Comparison of ENCODE assay signal across 19 cellular contexts in genomic region chr19:2022289-2022688, GRCh38. TPM values are rescaled to one million over a fixed set of nuclear protein-coding genes. Genes with fewer than 3 reads are reported as not detected.
DNase-seq lines count a peak whose midpoint lies in the region; ATAC-seq and TF ChIP-seq lines count a peak whose summit lies in the region.
"Had no signal": no experiment of that assay in that cellular context is flagged by ENCODE, and none has a peak within 500 bp of the region (broad histone marks: within the 10 kb centered on the region; RNA-seq: fewer than 3 reads in every experiment).

No MANE protein-coding gene starts in this region.

- H3K27me3 Mint-ChIP-seq in T-helper 1 cell treated with Interleukin-12 subunit alpha and Interleukin-12 subunit beta and Interleukin-4 antibody, amounts not matched to agents 30 μg/mL and 1 μg/mL, for 36 hours (ENCODE audit: low read depth) = no peaks in the 10 kb centered on the region
- H3K27me3 Mint-ChIP-seq in activated CD8-positive, alpha-beta T cell treated with anti-CD3 and anti-CD28 coated beads, Interleukin-2, amount 10 ng/mL, durations not matched to agents 7 days and 5 days (ENCODE audit: low read depth) = peaks cover 3% of the 10 kb centered on the region
- no peaks in the 10 kb centered on the region for H3K27me3 Mint-ChIP-seq in activated CD8-positive, alpha-beta T cell treated with anti-CD3 and anti-CD28 coated beads for 36 hours
- H3K27me3 Mint-ChIP-seq in dendritic cell treated with granulocyte-macrophage colony-stimulating factor and Interleukin-4, amounts not matched to agents 40 ng/mL and 50 ng/mL, for 4 days = no peaks in the 10 kb centered on the region
- H3K27me3 Mint-ChIP-seq: B cell had no signal

- TF ChIP-seq CTCF in activated CD8-positive, alpha-beta T cell treated with anti-CD3 and anti-CD28 coated beads for 36 hours (IDR thresholded peaks at IDR 0.05) = no peak
- no peak for TF ChIP-seq CTCF in HEK293 (tag by site-specific recombination; IDR thresholded peaks at IDR 0.05)

- H3K9me3 ChIP-seq in HEK293 (ENCODE audit: control insufficient read depth, insufficient read depth, low read depth, low read length) = no peaks in the 10 kb centered on the region

- H3K27ac ChIP-seq in HEK293 (ENCODE audit: extremely low read depth, low read depth, low read length) = no peak overlapping the region
- H3K27ac ChIP-seq: 22Rv1, BLaER1, C4-2B, GM23248 had no signal

- ATAC-seq in activated CD8-positive, alpha-beta T cell treated with anti-CD3 and anti-CD28 coated beads, Interleukin-2, amount 10 ng/mL, durations not matched to agents 7 days and 5 days = no peak
- ATAC-seq in activated CD8-positive, alpha-beta T cell treated with anti-CD3 and anti-CD28 coated beads for 36 hours = no peak
- ATAC-seq: CD8-positive, alpha-beta T cell had no signal

- H3K36me3 Mint-ChIP-seq in T-helper 1 cell treated with Interleukin-12 subunit alpha and Interleukin-12 subunit beta and Interleukin-4 antibody, amounts not matched to agents 30 μg/mL and 1 μg/mL, for 36 hours (ENCODE audit: low read depth) = no peaks in the 10 kb centered on the region
- no peaks in the 10 kb centered on the region for H3K36me3 Mint-ChIP-seq in activated CD8-positive, alpha-beta T cell treated with anti-CD3 and anti-CD28 coated beads, Interleukin-2, amount 10 ng/mL, durations not matched to agents 7 days and 5 days (ENCODE audit: low read depth)
- peaks cover 1% of the 10 kb centered on the region for H3K36me3 Mint-ChIP-seq in activated CD8-positive, alpha-beta T cell treated with anti-CD3 and anti-CD28 coated beads for 36 hours (ENCODE audit: low read depth)
- peaks cover 7% of the 10 kb centered on the region for H3K36me3 Mint-ChIP-seq in dendritic cell treated with granulocyte-macrophage colony-stimulating factor and Interleukin-4, amounts not matched to agents 40 ng/mL and 50 ng/mL, for 4 days (ENCODE audit: low read depth)
- H3K36me3 Mint-ChIP-seq: CD4-positive, CD25-positive, alpha-beta regulatory T cell; CD8-positive, alpha-beta T cell had no signal

- POLR2A ChIA-PET in activated CD8-positive, alpha-beta T cell treated with anti-CD3 and anti-CD28 coated beads, Interleukin-2, amount 10 ng/mL, durations not matched to agents 7 days and 5 days (lab: Charles Lee) = interaction anchor here (1.3 kb wide), 1 partner anchor 62 kb away, joined by 7 read pairs; no protein-coding TSS in a partner anchor
- POLR2A ChIA-PET in activated CD8-positive, alpha-beta T cell treated with anti-CD3 and anti-CD28 coated beads for 36 hours (lab: Charles Lee) = interaction anchor here (1.0 kb wide), 1 partner anchor 68 kb away, joined by 3 read pairs; no protein-coding TSS in a partner anchor
- POLR2A ChIA-PET in HEK293 (lab: Yijun Ruan, JAX) = no interaction called here

- H3K4me1 Mint-ChIP-seq in T-helper 1 cell treated with Interleukin-12 subunit alpha and Interleukin-12 subunit beta and Interleukin-4 antibody, amounts not matched to agents 30 μg/mL and 1 μg/mL, for 36 hours (ENCODE audit: low read depth) = peaks cover 4% of the 10 kb centered on the region
- peaks cover 5% of the 10 kb centered on the region for H3K4me1 Mint-ChIP-seq in activated CD8-positive, alpha-beta T cell treated with anti-CD3 and anti-CD28 coated beads, Interleukin-2, amount 10 ng/mL, durations not matched to agents 7 days and 5 days (ENCODE audit: low read depth)
- H3K4me1 Mint-ChIP-seq in activated CD8-positive, alpha-beta T cell treated with anti-CD3 and anti-CD28 coated beads for 36 hours (ENCODE audit: low read depth) = peaks cover 4% of the 10 kb centered on the region
- peaks cover 28% of the 10 kb centered on the region for H3K4me1 Mint-ChIP-seq in dendritic cell treated with granulocyte-macrophage colony-stimulating factor and Interleukin-4, amounts not matched to agents 40 ng/mL and 50 ng/mL, for 4 days (ENCODE audit: low read depth)

- H3K4me1 ChIP-seq in HEK293 (ENCODE audit: control insufficient read depth, insufficient read depth, low read length) = no peaks in the 10 kb centered on the region

- CTCF ChIA-PET in activated CD8-positive, alpha-beta T cell treated with anti-CD3 and anti-CD28 coated beads, Interleukin-2, amount 10 ng/mL, durations not matched to agents 7 days and 5 days (lab: Charles Lee) = no interaction called here
- CTCF ChIA-PET in activated CD8-positive, alpha-beta T cell treated with anti-CD3 and anti-CD28 coated beads for 36 hours (lab: Charles Lee) = interaction anchor here (0.9 to 6.5 kb wide), 3 partner anchors 13 to 101 kb away, joined by 3 to 25 read pairs (median 3); no protein-coding TSS in a partner anchor
- CTCF ChIA-PET in HEK293 (lab: Yijun Ruan, JAX) = interaction anchor here (0.6 to 1.5 kb wide), 3 partner anchors 47 to 379 kb away, joined by 3 to 8 read pairs (median 4); partner anchors contain the start of gene PLEKHJ1

- H3K9me3 Mint-ChIP-seq in T-helper 1 cell treated with Interleukin-12 subunit alpha and Interleukin-12 subunit beta and Interleukin-4 antibody, amounts not matched to agents 30 μg/mL and 1 μg/mL, for 36 hours = peaks cover 5% of the 10 kb centered on the region
- peaks cover 3% of the 10 kb centered on the region for H3K9me3 Mint-ChIP-seq in activated CD8-positive, alpha-beta T cell treated with anti-CD3 and anti-CD28 coated beads, Interleukin-2, amount 10 ng/mL, durations not matched to agents 7 days and 5 days (ENCODE audit: insufficient read depth)
- peaks cover 3% of the 10 kb centered on the region for H3K9me3 Mint-ChIP-seq in activated CD8-positive, alpha-beta T cell treated with anti-CD3 and anti-CD28 coated beads for 36 hours
- no peaks in the 10 kb centered on the region for H3K9me3 Mint-ChIP-seq in dendritic cell treated with granulocyte-macrophage colony-stimulating factor and Interleukin-4, amounts not matched to agents 40 ng/mL and 50 ng/mL, for 4 days
- H3K9me3 Mint-ChIP-seq: CD8-positive, alpha-beta T cell had no signal

- no peak overlapping the region for H3K4me3 Mint-ChIP-seq in T-helper 1 cell treated with Interleukin-12 subunit alpha and Interleukin-12 subunit beta and Interleukin-4 antibody, amounts not matched to agents 30 μg/mL and 1 μg/mL, for 36 hours
- H3K4me3 Mint-ChIP-seq in activated CD8-positive, alpha-beta T cell treated with anti-CD3 and anti-CD28 coated beads, Interleukin-2, amount 10 ng/mL, durations not matched to agents 7 days and 5 days = no peak overlapping the region
- H3K4me3 Mint-ChIP-seq in activated CD8-positive, alpha-beta T cell treated with anti-CD3 and anti-CD28 coated beads for 36 hours = no peak overlapping the region
- no peak overlapping the region for H3K4me3 Mint-ChIP-seq in dendritic cell treated with granulocyte-macrophage colony-stimulating factor and Interleukin-4, amounts not matched to agents 40 ng/mL and 50 ng/mL, for 4 days
- H3K4me3 Mint-ChIP-seq: B cell; CD4-positive, CD25-positive, alpha-beta regulatory T cell; CD8-positive, alpha-beta T cell had no signal

- H3K27ac Mint-ChIP-seq in T-helper 1 cell treated with Interleukin-12 subunit alpha and Interleukin-12 subunit beta and Interleukin-4 antibody, amounts not matched to agents 30 μg/mL and 1 μg/mL, for 36 hours = peak overlapping the region; percentile 23
- H3K27ac Mint-ChIP-seq in activated CD8-positive, alpha-beta T cell treated with anti-CD3 and anti-CD28 coated beads, Interleukin-2, amount 10 ng/mL, durations not matched to agents 7 days and 5 days = peak overlapping the region; percentile 46
- H3K27ac Mint-ChIP-seq in activated CD8-positive, alpha-beta T cell treated with anti-CD3 and anti-CD28 coated beads for 36 hours = no peak overlapping the region
- H3K27ac Mint-ChIP-seq in dendritic cell treated with granulocyte-macrophage colony-stimulating factor and Interleukin-4, amounts not matched to agents 40 ng/mL and 50 ng/mL, for 4 days = peak overlapping the region; percentile 4
- H3K27ac Mint-ChIP-seq: B cell; CD8-positive, alpha-beta T cell had no signal

- intact Hi-C loops in activated CD8-positive, alpha-beta T cell treated with anti-CD3 and anti-CD28 coated beads for 36 hours (cut with micrococcal nuclease) = loop anchor here (5.0 kb wide), 1 partner anchor 65 kb away; no protein-coding TSS in a partner anchor
- intact Hi-C loops in dendritic cell treated with granulocyte-macrophage colony-stimulating factor and Interleukin-4, amounts not matched to agents 40 ng/mL and 50 ng/mL, for 4 days (cut with micrococcal nuclease) = no loop called here
- intact Hi-C loops in head of caudate nucleus (cut with DNase I) = no loop called here

- no peak overlapping the region for H3K4me3 ChIP-seq in HEK293 (ENCODE audit: low read depth, low read length)
- H3K4me3 ChIP-seq: BLaER1, GM23248 had no signal

- DNase-seq in T-helper 1 cell (no peak), head of caudate nucleus (no peak)
- DNase-seq in activated CD8-positive, alpha-beta T cell treated with anti-CD3 and anti-CD28 coated beads, Interleukin-2, amount 10 ng/mL, durations not matched to agents 7 days and 5 days = no peak
- DNase-seq in activated CD8-positive, alpha-beta T cell treated with anti-CD3 and anti-CD28 coated beads for 36 hours = no peak
- DNase-seq: Caco-2; CD4-positive, CD25-positive, alpha-beta regulatory T cell; CD8-positive, alpha-beta T cell; DMS153; DND-41; GM23248; H7; HCEC 1CT had no signal

- no peaks in the 10 kb centered on the region for H3K36me3 ChIP-seq in HEK293 (ENCODE audit: control insufficient read depth in 2 of 2, insufficient read depth in 1 of 2, low read length in 2 of 2)
- H3K36me3 ChIP-seq: BLaER1 had no signal

TF ChIP-seq in HEK293, 187 proteins besides CTCF, POLR2A, EP300 and RAD21:
- TF ChIP-seq ZBTB8A (tag by site-specific recombination; IDR thresholded peaks at IDR 0.05) = no peak
- TF ChIP-seq HOXA7 (CRISPR knock-in tag; IDR thresholded peaks at IDR 0.05; ENCODE audit: borderline replicate concordance) = no peak
- no peak for TF ChIP-seq ZBTB1 (tag by site-specific recombination; IDR thresholded peaks at IDR 0.05)
- TF ChIP-seq ZNF366 (tag by site-specific recombination; conservative IDR thresholded peaks at IDR 0.05) = peak; percentile 89

RNA-seq across cellular contexts. Expression of gene BTBD2, which starts 6.8 kb away (rescaled TPM):
- total RNA-seq in activated CD8-positive, alpha-beta T cell treated with anti-CD3 and anti-CD28 coated beads, Interleukin-2, amount 10 ng/mL, durations not matched to agents 7 days and 5 days = 10 to 100 TPM; 48.2 to 53.4 TPM
- total RNA-seq in activated CD8-positive, alpha-beta T cell treated with anti-CD3 and anti-CD28 coated beads for 36 hours = 10 to 100 TPM; 36.5 to 44.6 TPM

RNA-seq across cellular contexts. Expression of gene MKNK2, which starts 28.8 kb away (rescaled TPM):
- total RNA-seq in activated CD8-positive, alpha-beta T cell treated with anti-CD3 and anti-CD28 coated beads, Interleukin-2, amount 10 ng/mL, durations not matched to agents 7 days and 5 days = 100 to 1,000 TPM; 332 to 348 TPM
- 100 to 1,000 TPM; 323 to 327 TPM for total RNA-seq in activated CD8-positive, alpha-beta T cell treated with anti-CD3 and anti-CD28 coated beads for 36 hours
